ENCODE assay signal across 17 cellular contexts in the genomic region with DNA sequence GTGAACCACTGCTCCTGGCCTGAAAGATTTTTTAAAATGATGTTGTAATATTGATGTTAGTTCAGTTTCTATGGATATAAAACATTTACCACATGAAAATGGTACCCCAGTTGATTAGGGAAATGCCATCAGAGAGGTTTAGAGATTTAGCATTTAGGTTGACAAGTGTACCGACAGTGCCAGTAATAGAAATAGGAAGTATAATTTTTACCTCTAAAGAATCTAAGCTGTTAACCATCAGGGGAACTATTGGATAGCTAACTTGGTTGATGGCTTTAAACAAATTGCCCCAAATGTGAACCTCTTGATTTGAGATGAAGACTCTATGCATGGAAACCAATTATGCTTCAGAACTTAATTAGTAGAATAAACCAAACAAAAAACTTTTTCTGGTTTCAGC. TPM values are rescaled to one million over a fixed set of nuclear protein-coding genes. Genes with fewer than 3 reads are reported as not detected.
A peak's percentile ranks its signal among the peaks of the same experiment; 100 is the strongest.
DNase-seq lines count a peak whose midpoint lies in the region; ATAC-seq and TF ChIP-seq lines count a peak whose summit lies in the region.
"Had no signal": no experiment of that assay in that cellular context is flagged by ENCODE, and none has a peak within 500 bp of the region (broad histone marks: within the 10 kb centered on the region; RNA-seq: fewer than 3 reads in every experiment).

No MANE protein-coding gene starts in this region.

- H3K4me2 ChIP-seq in OCI-LY1 (ENCODE audit: low read length), result peak overlapping the region; percentile 3; the same call in 1 of the 2 replicates
- H3K4me2 ChIP-seq: PC-9 had no signal

- no peak overlapping the region for H2AFZ ChIP-seq in OCI-LY1 (ENCODE audit: low read length)
- H2AFZ ChIP-seq: PC-9 had no signal

- H3K4me3 ChIP-seq in OCI-LY1 (ENCODE audit: low read depth, low read length, poor library complexity, severe bottlenecking), result no peak overlapping the region
- H3K4me3 ChIP-seq: PC-9 had no signal

- TF ChIP-seq CTCF in natural killer cell (IDR thresholded peaks at IDR 0.05) (no peak), OCI-LY1 (IDR thresholded peaks at IDR 0.05; ENCODE audit: low read length) (no peak)

- no peak overlapping the region for H3K27ac ChIP-seq in OCI-LY1 (ENCODE audit: low read depth, low read length, poor library complexity, severe bottlenecking)
- H3K27ac ChIP-seq in substantia nigra (ENCODE audit: low read depth, low read length, poor library complexity, severe bottlenecking), result no peak overlapping the region
- H3K27ac ChIP-seq: KMS-11, PC-9 had no signal

- H3K36me3 Mint-ChIP-seq in natural killer cell, result no peaks in the 10 kb centered on the region
- peaks cover 10% of the 10 kb centered on the region for H3K36me3 Mint-ChIP-seq in natural killer cell treated with Interleukin-12 subunit alpha and Interleukin-12 subunit beta and Interleukin-15 and Interleukin-18, amount 100 ng/mL, for 72 hours

- peaks cover 33 to 49% of the 10 kb centered on the region in 2 donors for H3K4me1 Mint-ChIP-seq in natural killer cell
- peaks cover 24 to 39% of the 10 kb centered on the region in 2 donors for H3K4me1 Mint-ChIP-seq in natural killer cell treated with Interleukin-12 subunit alpha and Interleukin-12 subunit beta and Interleukin-15 and Interleukin-18, amount 100 ng/mL, for 72 hours (ENCODE audit: low read depth in 2 of 2)

- H3K9ac ChIP-seq in OCI-LY1 (ENCODE audit: low read length), result no peak overlapping the region
- H3K9ac ChIP-seq: KMS-11 had no signal

- H3K27me3 Mint-ChIP-seq in natural killer cell (ENCODE audit: low read depth in 2 of 2), result no peaks in the 10 kb centered on the region
- H3K27me3 Mint-ChIP-seq in natural killer cell treated with Interleukin-12 subunit alpha and Interleukin-12 subunit beta and Interleukin-15 and Interleukin-18, amount 100 ng/mL, for 72 hours, result no peaks in the 10 kb centered on the region

- H3F3A ChIP-seq in OCI-LY1 (ENCODE audit: insufficient read depth, low read length), result no peaks in the 10 kb centered on the region

- H3K9me3 Mint-ChIP-seq in natural killer cell, result no peaks in the 10 kb centered on the region
- H3K9me3 Mint-ChIP-seq in natural killer cell treated with Interleukin-12 subunit alpha and Interleukin-12 subunit beta and Interleukin-15 and Interleukin-18, amount 100 ng/mL, for 72 hours, result no peaks in the 10 kb centered on the region
- H3K9me3 Mint-ChIP-seq: CD8-positive, alpha-beta T cell had no signal

- H3K9me2 ChIP-seq in OCI-LY1 (ENCODE audit: low read depth, low read length), result no peaks in the 10 kb centered on the region

- no peak for DNase-seq in natural killer cell
- no peak for DNase-seq in natural killer cell treated with Interleukin-12 subunit alpha and Interleukin-12 subunit beta and Interleukin-15 and Interleukin-18, amount 100 ng/mL, for 72 hours (ENCODE audit: low spot score)
- peak; percentile 12 for DNase-seq in germinal center (ENCODE audit: low spot score)
- DNase-seq in substantia nigra (lab: John Stamatoyannopoulos, UW), result no peak
- DNase-seq in NCI-H2107 (lab: John Stamatoyannopoulos, UW), result no peak
- no peak for DNase-seq in GM19240 (ENCODE audit: insufficient read length, low spot score)
- DNase-seq: CD8-positive, alpha-beta T cell; DMS79 treated with DMSO at 0.1 percent for 48 hours; H7; NCI-H1436; NCI-H2081 treated with DMSO at 0.1 percent for 48 hours; NCI-H226; NCI-H526; NK-92 treated with Interleukin-12 subunit alpha and Interleukin-12 subunit beta, amount 100 ng/mL, for 24 hours; PC-9 had no signal

- H3K4me3 Mint-ChIP-seq in natural killer cell, result no peak overlapping the region
- no peak overlapping the region for H3K4me3 Mint-ChIP-seq in natural killer cell treated with Interleukin-12 subunit alpha and Interleukin-12 subunit beta and Interleukin-15 and Interleukin-18, amount 100 ng/mL, for 72 hours
- H3K4me3 Mint-ChIP-seq: CD8-positive, alpha-beta T cell had no signal

- no peaks in the 10 kb centered on the region for H3K9me3 ChIP-seq in OCI-LY1 (ENCODE audit: low read length)

- H3K36me3 ChIP-seq in OCI-LY1 (ENCODE audit: insufficient read depth, low read length), result peaks cover 67% of the 10 kb centered on the region

- peaks cover 63% of the 10 kb centered on the region for H3K4me1 ChIP-seq in OCI-LY1 (ENCODE audit: insufficient read depth, low read length, severe bottlenecking)

- no peak for ATAC-seq in natural killer cell
- ATAC-seq in natural killer cell treated with Interleukin-12 subunit alpha and Interleukin-12 subunit beta and Interleukin-15 and Interleukin-18, amount 100 ng/mL, for 72 hours, result no peak
- ATAC-seq: CD8-positive, alpha-beta T cell had no signal

- H4K20me1 ChIP-seq in OCI-LY1 (ENCODE audit: insufficient read depth, low read length), result no peaks in the 10 kb centered on the region

- intact Hi-C loops in natural killer cell (cut with micrococcal nuclease), result no loop called here

- H3K79me2 ChIP-seq in OCI-LY1 (ENCODE audit: insufficient read depth, low read length), result peaks cover 52% of the 10 kb centered on the region

- peak overlapping the region; percentile 23 to 76 for H3K27ac Mint-ChIP-seq in natural killer cell
- no peak overlapping the region for H3K27ac Mint-ChIP-seq in natural killer cell treated with Interleukin-12 subunit alpha and Interleukin-12 subunit beta and Interleukin-15 and Interleukin-18, amount 100 ng/mL, for 72 hours

- H3K27me3 ChIP-seq in OCI-LY1 (ENCODE audit: insufficient read depth, low read length), result no peaks in the 10 kb centered on the region

RNA-seq across cellular contexts. Expression of a gene that starts 6.4 kb away (rescaled TPM):
- 100 to 1,000 TPM in 1 of 3 donors, 10 to 100 TPM in 2; 96.1 to 102 (median 97.2) TPM for total RNA-seq in natural killer cell
- total RNA-seq in natural killer cell treated with Interleukin-12 subunit alpha and Interleukin-12 subunit beta and Interleukin-15 and Interleukin-18, amount 100 ng/mL, for 72 hours, result 100 to 1,000 TPM; 128 to 161 TPM

RNA-seq across cellular contexts. Expression of a gene that starts 47.0 kb away (rescaled TPM):
- 1 to 10 TPM; 7.5 to 9.0 (median 8.8) TPM for total RNA-seq in natural killer cell
- 1 to 10 TPM; 6.5 to 8.2 TPM for total RNA-seq in natural killer cell treated with Interleukin-12 subunit alpha and Interleukin-12 subunit beta and Interleukin-15 and Interleukin-18, amount 100 ng/mL, for 72 hours

Comparison
In these comparisons a context has a peak if more than half of its experiments do, and no peak if none do; other contexts are left out.
1. H3K27ac Mint-ChIP-seq: peak in natural killer cell (2 of 2); none in natural killer cell treated with Interleukin-12 subunit alpha and Interleukin-12 subunit beta and Interleukin-15 and Interleukin-18, amount 100 ng/mL, for 72 hours (0 of 2).